ENCODE assay signal across 4 cellular contexts in the genomic region with DNA sequence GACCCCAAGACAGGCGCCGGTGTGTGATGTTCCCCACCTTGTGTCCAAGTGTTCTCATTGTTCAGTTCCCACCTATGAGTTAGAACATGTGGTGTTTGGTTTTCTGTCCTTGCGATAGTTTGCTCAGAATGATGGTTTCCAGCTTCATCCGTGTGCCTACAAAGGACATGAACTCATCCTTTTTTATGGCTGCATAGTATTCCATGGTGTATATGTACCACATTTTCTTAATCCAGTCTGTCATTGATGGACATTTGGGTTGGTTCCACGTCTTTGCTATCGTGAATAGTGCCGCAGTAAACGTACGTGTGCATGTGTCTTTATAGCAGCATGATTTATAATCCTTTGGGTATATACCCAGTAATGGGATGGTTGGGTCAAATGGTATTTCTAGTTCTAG. TPM values are rescaled to one million over a fixed set of nuclear protein-coding genes. Genes with fewer than 3 reads are reported as not detected.
"Had no signal": no experiment of that assay in that cellular context is flagged by ENCODE, and none has a peak within 500 bp of the region (broad histone marks: within the 10 kb centered on the region; RNA-seq: fewer than 3 reads in every experiment).

No MANE protein-coding gene starts in this region.

RNA-seq across cellular contexts. Expression of gene SCYGR2, which starts 58.3 kb away (rescaled TPM):
- total RNA-seq: LHCN-M2, M059J, MCF 10A, NCI-H460 had no signal
